15 cellular contexts compared by ENCODE assay signal in genomic region chr17:17412331-17412730, GRCh38.
DNase-seq lines count a peak whose midpoint lies in the region; ATAC-seq, FAIRE-seq and TF ChIP-seq lines count a peak whose summit lies in the region.
"Had no signal": no experiment of that assay in that cellular context is flagged by ENCODE, and none has a peak within 500 bp of the region (broad histone marks: within the 10 kb centered on the region; RNA-seq: fewer than 3 reads in every experiment).

No MANE protein-coding gene starts in this region.

- no peak for TF ChIP-seq POLR2A in IMR-90 (IDR thresholded peaks at IDR 0.05; ENCODE audit: low read depth, low read length)

- H3K4me3 ChIP-seq in IMR-90 (ENCODE audit: insufficient read depth, low read depth, low read length) (no peak overlapping the region), mammary epithelial cell (replicated peaks in 1 of 3; ENCODE audit: insufficient read depth in 1 of 3, low read depth in 2 of 3, low read length in 3 of 3) (no peak overlapping the region), mesodermal cell (ENCODE audit: extremely low read depth, insufficient read depth, low read length, poor library complexity, severe bottlenecking) (no peak overlapping the region), pancreas (no peak overlapping the region)
- H3K4me3 ChIP-seq in CD4-positive, alpha-beta memory T cell (ENCODE audit: low read length in 2 of 2): no peak overlapping the region
- H3K4me3 ChIP-seq: uterus had no signal

- no peaks in the 10 kb centered on the region for H3K36me3 Mint-ChIP-seq in CD4-positive, alpha-beta memory T cell
- H3K36me3 Mint-ChIP-seq: CD14-positive monocyte had no signal

- H4K5ac ChIP-seq in IMR-90 (ENCODE audit: low read depth, low read length): peak overlapping the region; percentile 23; the same call in 1 of the 2 replicates

- H3K4me1 Mint-ChIP-seq in CD4-positive, alpha-beta memory T cell: peaks cover 16 to 36% (median 28%) of the 10 kb centered on the region in 4 donors

- no peak overlapping the region for H3K9ac ChIP-seq in IMR-90 (ENCODE audit: low read depth, low read length)
- H3K9ac ChIP-seq in mammary epithelial cell (ENCODE audit: insufficient read depth, low read length): no peak overlapping the region

- peak overlapping the region; percentile 35 for H2AK9ac ChIP-seq in IMR-90 (replicated peaks; ENCODE audit: low read depth, low read length, poor library complexity)

- H3K27me3 ChIP-seq in IMR-90 (ENCODE audit: control insufficient read depth, insufficient read depth, low read length) (no peaks in the 10 kb centered on the region), mammary epithelial cell (ENCODE audit: insufficient read depth, low read length) (no peaks in the 10 kb centered on the region), pancreas (no peaks in the 10 kb centered on the region)
- no peaks in the 10 kb centered on the region for H3K27me3 ChIP-seq in CD4-positive, alpha-beta memory T cell (ENCODE audit: insufficient read depth, low read length)
- H3K27me3 ChIP-seq: uterus had no signal

- POLR2A ChIA-PET in IMR-90 (lab: Charles Lee; ENCODE audit: unreplicated experiment): no interaction called here
- POLR2A ChIA-PET in CD4-positive, alpha-beta memory T cell (lab: Charles Lee; ENCODE audit: partially characterized antibody): interaction anchor here (1.0 kb wide), 1 partner anchor 20 kb away, joined by 3 read pairs; no protein-coding TSS in a partner anchor

- H2AFZ ChIP-seq in IMR-90 (replicated peaks; ENCODE audit: low read length, poor library complexity) (no peak overlapping the region), mammary epithelial cell (ENCODE audit: low read depth, low read length) (no peak overlapping the region)

- DNase-seq in AG20443 (ENCODE audit: low spot score) (peak; percentile 62), IMR-90 (peak; percentile 82), mammary epithelial cell (peak; percentile 70), HuH-7 (ENCODE audit: low spot score) (no peak), pancreas (no peak)
- no peak for DNase-seq in CD4-positive, alpha-beta memory T cell
- DNase-seq: kidney, NCI-H1105 treated with DMSO at 0.1 percent for 48 hours, NCI-H526, uterus, WERI-Rb-1 had no signal

- peak overlapping the region; percentile 79 for H2BK20ac ChIP-seq in IMR-90 (ENCODE audit: low read depth, low read length)

- no peak overlapping the region for H3K23ac ChIP-seq in IMR-90 (ENCODE audit: low read depth, low read length)

- 83% methylated on average over 1 of the region's 4 CpGs; no CpG with 5 or more reads in 1 of the 2 experiments for WGBS in IMR-90 (ENCODE audit: extremely low coverage in 2 of 2, insufficient read length in 1 of 2), 2 experiments
- WGBS in mammary epithelial cell (ENCODE audit: low coverage, missing lambda C conversion rate): 47% methylated on average over 4 of the region's 4 CpGs
- 70 to 76% methylated on average over 3 to 4 of the region's 4 CpGs for WGBS in mesodermal cell (ENCODE audit: insufficient coverage in 2 of 2), 2 experiments
- WGBS in pancreas, 2 donors: 44 to 59% methylated on average over 4 of the region's 4 CpGs

- no peaks in the 10 kb centered on the region for H3K36me3 ChIP-seq in IMR-90 (ENCODE audit: control insufficient read depth, insufficient read depth, low read length)
- H3K36me3 ChIP-seq in mammary epithelial cell (ENCODE audit: insufficient read depth, low read length): no peaks in the 10 kb centered on the region
- no peaks in the 10 kb centered on the region for H3K36me3 ChIP-seq in mesodermal cell (ENCODE audit: control insufficient read depth, insufficient read depth, low read length)
- H3K36me3 ChIP-seq in pancreas: no peaks in the 10 kb centered on the region
- H3K36me3 ChIP-seq in CD4-positive, alpha-beta memory T cell (ENCODE audit: insufficient read depth, low read length): no peaks in the 10 kb centered on the region
- H3K36me3 ChIP-seq: uterus, WERI-Rb-1 had no signal

- H3K56ac ChIP-seq in IMR-90 (ENCODE audit: extremely low read depth, insufficient read depth, low read length): peak overlapping the region; percentile 19; the same call in 1 of the 2 replicates

- H2BK15ac ChIP-seq in IMR-90 (ENCODE audit: low read depth, low read length): 0 out of 3 replicates have a peak overlapping the region, but pooled peaks have one; percentile 67

- peak overlapping the region; percentile 68 for H3K14ac ChIP-seq in IMR-90 (replicated peaks; ENCODE audit: low read depth, low read length)

- no peak overlapping the region for H3K4me2 ChIP-seq in IMR-90 (ENCODE audit: low read depth, low read length)
- no peak overlapping the region for H3K4me2 ChIP-seq in mammary epithelial cell (ENCODE audit: insufficient read depth, low read depth, low read length)

- H3K4ac ChIP-seq in IMR-90 (ENCODE audit: low read depth, low read length): peak overlapping the region; percentile 75

- no TSS peak for BruUV-seq in IMR-90 (replicated peaks; lab: Mats Ljungman, UMichigan)
- BruUV-seq in mammary epithelial cell (replicated peaks; lab: Mats Ljungman, UMichigan): no TSS peak

- H2BK5ac ChIP-seq in IMR-90 (ENCODE audit: low read depth, low read length, poor library complexity, severe bottlenecking): peak overlapping the region; percentile 62

- H4K20me1 ChIP-seq in IMR-90 (ENCODE audit: insufficient read depth, low read length): no peaks in the 10 kb centered on the region
- H4K20me1 ChIP-seq in mammary epithelial cell (ENCODE audit: insufficient read depth, low read length): no peaks in the 10 kb centered on the region

- ATAC-seq in IMR-90 (ENCODE audit: low read depth) (peak; percentile 59), pancreas (no peak), HG03280 (IDR thresholded peaks at IDR 0.05; ENCODE audit: unreplicated experiment) (no peak)
- ATAC-seq: sciatic nerve had no signal

- H4K91ac ChIP-seq in IMR-90 (ENCODE audit: insufficient read depth, low read depth, low read length): peak overlapping the region; percentile 58; the same call in 1 of the 2 replicates

- dilution Hi-C loops in IMR-90 (cut with HindIII; ENCODE audit: low sequenced_read_pairs, unreplicated experiment) (no loop called here), mammary epithelial cell (cut with HindIII; ENCODE audit: low sequenced_read_pairs) (no loop called here)

- no peak overlapping the region for H3K4me3 Mint-ChIP-seq in CD4-positive, alpha-beta memory T cell

- in situ Hi-C loops in IMR-90 (cut with MboI; ENCODE audit: low sequenced_read_pairs) (no loop called here), mammary epithelial cell (cut with MboI; ENCODE audit: low sequenced_read_pairs in 2 of 2) (no loop called here)

- H2BK120ac ChIP-seq in IMR-90 (ENCODE audit: low read depth, low read length): peak overlapping the region; percentile 54; the same call in 1 of the 2 replicates

- H3K79me2 ChIP-seq in mammary epithelial cell (ENCODE audit: insufficient read depth, low read length): no peaks in the 10 kb centered on the region

- peak overlapping the region in 1 of 2 experiments; percentile 52; a peak in 1 of 4 replicates for H4K8ac ChIP-seq in IMR-90 (ENCODE audit: low read depth in 2 of 2, low read length in 2 of 2)

- no peaks in the 10 kb centered on the region for H3K9me3 ChIP-seq in IMR-90 (ENCODE audit: control insufficient read depth, insufficient read depth, low read length)
- no peaks in the 10 kb centered on the region for H3K9me3 ChIP-seq in mammary epithelial cell (replicated peaks; ENCODE audit: insufficient read depth, low read length)
- H3K9me3 ChIP-seq in mesodermal cell (ENCODE audit: control insufficient read depth, low read length): no peaks in the 10 kb centered on the region
- no peaks in the 10 kb centered on the region for H3K9me3 ChIP-seq in pancreas
- no peaks in the 10 kb centered on the region for H3K9me3 ChIP-seq in CD4-positive, alpha-beta memory T cell (ENCODE audit: control insufficient read depth in 1 of 2, low read length in 2 of 2)
- H3K9me3 ChIP-seq: uterus had no signal

- no peak overlapping the region for H3K27ac Mint-ChIP-seq in CD4-positive, alpha-beta memory T cell
- H3K27ac Mint-ChIP-seq: CD14-positive monocyte had no signal

- no peak for FAIRE-seq in pancreas (lab: Jason Lieb, UNC)
- FAIRE-seq: kidney had no signal

- peaks cover 19% of the 10 kb centered on the region for H3K9me1 ChIP-seq in IMR-90 (ENCODE audit: insufficient read depth, low read length)

- H3K4me1 ChIP-seq in IMR-90 (ENCODE audit: control insufficient read depth, insufficient read depth, low read length): peaks cover 23% of the 10 kb centered on the region
- peaks cover 48% of the 10 kb centered on the region for H3K4me1 ChIP-seq in mammary epithelial cell (ENCODE audit: insufficient read depth, low read length)
- peaks cover 15% of the 10 kb centered on the region for H3K4me1 ChIP-seq in mesodermal cell (ENCODE audit: control insufficient read depth, insufficient read depth, low read length, poor library complexity, severe bottlenecking)
- peaks cover 0 to 18% (median 6%) of the 10 kb centered on the region in 3 donors for H3K4me1 ChIP-seq in pancreas
- H3K4me1 ChIP-seq in CD4-positive, alpha-beta memory T cell (ENCODE audit: insufficient read depth, low read length): peaks cover 15% of the 10 kb centered on the region
- H3K4me1 ChIP-seq: uterus had no signal

- peak overlapping the region; percentile 68; the same call in 1 of the 2 replicates for H3K18ac ChIP-seq in IMR-90 (ENCODE audit: low read depth, low read length)

- H3K27me3 Mint-ChIP-seq in CD4-positive, alpha-beta memory T cell: peaks cover 0 to 5% of the 10 kb centered on the region in 2 donors

- no peaks in the 10 kb centered on the region for H3K79me1 ChIP-seq in IMR-90 (ENCODE audit: low read depth in 1 of 2, low read length in 2 of 2)

- TF ChIP-seq RAD21 in IMR-90 (IDR thresholded peaks at IDR 0.05; ENCODE audit: low read length): no peak; the same call in 1 of the 2 replicates

- no peaks in the 10 kb centered on the region for H3K9me3 Mint-ChIP-seq in CD4-positive, alpha-beta memory T cell

- CTCF ChIA-PET in IMR-90 (lab: Yijun Ruan, JAX): no interaction called here
- CTCF ChIA-PET in mammary epithelial cell (lab: Charles Lee; ENCODE audit: low non-redundant PET): no interaction called here
- CTCF ChIA-PET in CD4-positive, alpha-beta memory T cell (lab: Charles Lee; ENCODE audit: partially characterized antibody): no interaction called here

- H3K27ac ChIP-seq in IMR-90 (ENCODE audit: insufficient read depth, low read length) (no peak overlapping the region), mammary epithelial cell (ENCODE audit: insufficient read depth, low read depth, low read length) (peak overlapping the region; percentile 90), mesodermal cell (ENCODE audit: low read depth, low read length, severe bottlenecking) (peak overlapping the region; percentile 30), pancreas (peak overlapping the region in 2 of 4 donors; percentile 59 to 63)
- H3K27ac ChIP-seq in CD4-positive, alpha-beta memory T cell (ENCODE audit: low read depth, low read length): no peak overlapping the region
- H3K27ac ChIP-seq: uterus, WERI-Rb-1 had no signal

- intact Hi-C loops in IMR-90 (cut with micrococcal nuclease) (no loop called here), mammary epithelial cell (cut with micrococcal nuclease) (no loop called here), pancreas (cut with DNase I) (no loop called here)
- intact Hi-C loops in CD4-positive, alpha-beta memory T cell (cut with micrococcal nuclease): no loop called here

- TF ChIP-seq CTCF in IMR-90 (conservative IDR thresholded peaks at IDR 0.05; ENCODE audit: low read depth, low read length) (no peak), mammary epithelial cell (conservative IDR thresholded peaks at IDR 0.05 in 1 of 2, IDR thresholded peaks at IDR 0.05 in 1 of 2; ENCODE audit: extremely low read depth in 1 of 2, insufficient read depth in 1 of 2, low read depth in 1 of 2, low read length in 2 of 2) (no peak), pancreas (IDR thresholded peaks at IDR 0.05) (no peak)

- peak overlapping the region; percentile 27 for H2AK5ac ChIP-seq in IMR-90 (ENCODE audit: low read depth, low read length)

Comparison
In these comparisons a context has a peak if more than half of its experiments do, and no peak if none do; other contexts are left out.
1. DNase-seq: peak in AG20443 (single experiment), IMR-90 (single experiment) and mammary epithelial cell (single experiment); none in HuH-7 (single experiment), pancreas (0 of 6) and CD4-positive, alpha-beta memory T cell (0 of 5).
2. H3K27ac ChIP-seq: peak in mammary epithelial cell (single experiment) and mesodermal cell (single experiment); none in IMR-90 (single experiment) and CD4-positive, alpha-beta memory T cell (single experiment).